In the genomic region with DNA sequence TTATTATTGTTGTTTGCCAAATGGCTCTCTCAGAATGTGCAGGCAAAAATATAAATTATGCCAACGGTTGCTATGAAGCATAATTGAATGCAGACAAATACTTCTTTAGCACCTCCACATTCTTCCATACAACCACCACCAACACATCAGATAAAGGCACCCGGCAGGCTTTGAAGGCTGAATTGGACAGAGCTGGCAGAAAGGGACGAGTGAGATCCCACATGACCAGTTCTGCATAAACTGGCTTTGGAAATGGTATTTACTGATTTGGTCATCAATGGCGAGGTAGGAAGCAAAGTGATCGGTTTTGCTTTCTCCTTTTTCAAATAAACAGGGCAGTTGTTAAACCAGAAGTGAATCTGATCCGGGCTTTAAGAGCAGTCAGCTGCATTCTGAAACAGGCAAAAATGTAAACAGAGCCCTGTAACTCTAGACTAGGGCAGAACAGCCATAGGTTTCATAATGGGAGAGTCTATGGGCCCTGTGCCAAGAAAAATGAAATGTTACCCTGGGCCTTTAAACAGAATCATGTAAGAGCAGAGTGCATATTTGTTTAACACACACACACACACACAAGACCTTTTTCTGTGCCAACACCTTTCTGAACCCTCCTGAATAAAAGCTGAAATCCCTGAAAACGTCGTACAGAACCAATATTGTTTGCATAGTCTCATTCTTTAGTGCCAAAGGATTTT, we compare ENCODE assay signal across 11 cellular contexts.
DNase-seq lines count a peak whose midpoint lies in the region; ATAC-seq, FAIRE-seq and TF ChIP-seq lines count a peak whose summit lies in the region.
"Had no signal": no experiment of that assay in that cellular context is flagged by ENCODE, and none has a peak within 500 bp of the region (broad histone marks: within the 10 kb centered on the region; RNA-seq: fewer than 3 reads in every experiment).

No MANE protein-coding gene starts in this region.

- peaks cover 20 to 66% of the 10 kb centered on the region in 2 donors for H3K4me1 ChIP-seq in thoracic aorta (ENCODE audit: control insufficient read depth in 1 of 2, low read depth in 2 of 2)

- H3K36me3 ChIP-seq in thoracic aorta: no peaks in the 10 kb centered on the region

- H3K27ac ChIP-seq in thoracic aorta: peak overlapping the region; percentile 12 to 73

- FAIRE-seq in islet of Langerhans (lab: Jason Lieb, UNC): peak; percentile 80
- FAIRE-seq: GM19239 had no signal

- peak; percentile 79 for DNase-seq in NCI-H1417 treated with DMSO at 0.1 percent for 48 hours (lab: John Stamatoyannopoulos, UW)
- no peak for DNase-seq in WTC11 (ENCODE audit: low spot score)
- DNase-seq in thoracic aorta (ENCODE audit: low spot score): no peak
- DNase-seq in cortex of kidney (lab: John Stamatoyannopoulos, UW): no peak
- DNase-seq in AML-193 (lab: John Stamatoyannopoulos, UW): no peak
- no peak for DNase-seq in GM19238 (ENCODE audit: insufficient read length, low spot score)

- no peaks in the 10 kb centered on the region for H3K36me3 Mint-ChIP-seq in WTC11
- H3K36me3 Mint-ChIP-seq: natural killer cell treated with Interleukin-12 subunit alpha and Interleukin-12 subunit beta and Interleukin-15 and Interleukin-18, amount 100 ng/mL, for 72 hours had no signal

- CTCF ChIA-PET in WTC11 (lab: Charles Lee): no interaction called here

- no peaks in the 10 kb centered on the region for H3K9me3 Mint-ChIP-seq in WTC11
- H3K9me3 Mint-ChIP-seq: activated T-helper 17 cell treated with anti-CD3 and anti-CD28 coated beads, Interleukin-2, amount 50 U/mL, for 72 hours; natural killer cell treated with Interleukin-12 subunit alpha and Interleukin-12 subunit beta and Interleukin-15 and Interleukin-18, amount 100 ng/mL, for 72 hours had no signal

- peaks cover 34% of the 10 kb centered on the region for H3K4me1 Mint-ChIP-seq in WTC11
- H3K4me1 Mint-ChIP-seq: activated T-helper 17 cell treated with anti-CD3 and anti-CD28 coated beads, Interleukin-2, amount 50 U/mL, for 72 hours had no signal

- POLR2A ChIA-PET in WTC11 (lab: Charles Lee): no interaction called here

- no peaks in the 10 kb centered on the region for H3K9me3 ChIP-seq in thoracic aorta

- ATAC-seq in WTC11 (no peak), thoracic aorta (ENCODE audit: insufficient number of reproducible peaks, low FRiP score, low read depth) (no peak), GM18502 (IDR thresholded peaks at IDR 0.05; ENCODE audit: poor library complexity, unreplicated experiment) (no peak)
- ATAC-seq: activated T-helper 17 cell treated with anti-CD3 and anti-CD28 coated beads, Interleukin-2, amount 50 U/mL, for 72 hours; natural killer cell treated with Interleukin-12 subunit alpha and Interleukin-12 subunit beta and Interleukin-15 and Interleukin-18, amount 100 ng/mL, for 72 hours had no signal

- no peak overlapping the region for H3K27ac Mint-ChIP-seq in WTC11
- H3K27ac Mint-ChIP-seq: activated T-helper 17 cell treated with anti-CD3 and anti-CD28 coated beads, Interleukin-2, amount 50 U/mL, for 72 hours; natural killer cell treated with Interleukin-12 subunit alpha and Interleukin-12 subunit beta and Interleukin-15 and Interleukin-18, amount 100 ng/mL, for 72 hours had no signal

- H3K4me3 ChIP-seq in thoracic aorta: peak overlapping the region; percentile 56

- no peaks in the 10 kb centered on the region for H3K27me3 Mint-ChIP-seq in WTC11 (ENCODE audit: low read depth)

- no peak overlapping the region for H3K4me3 Mint-ChIP-seq in WTC11
- H3K4me3 Mint-ChIP-seq: activated T-helper 17 cell treated with anti-CD3 and anti-CD28 coated beads, Interleukin-2, amount 50 U/mL, for 72 hours; natural killer cell treated with Interleukin-12 subunit alpha and Interleukin-12 subunit beta and Interleukin-15 and Interleukin-18, amount 100 ng/mL, for 72 hours had no signal

- H3K27me3 ChIP-seq in thoracic aorta (replicated peaks; ENCODE audit: insufficient read depth): no peaks in the 10 kb centered on the region

- TF ChIP-seq CTCF in WTC11 (IDR thresholded peaks at IDR 0.05) (no peak), thoracic aorta (IDR thresholded peaks at IDR 0.05) (no peak)

TF ChIP-seq in WTC11, 78 proteins besides CTCF, POLR2A, EP300 and RAD21:
- TF ChIP-seq GABPB1 (CRISPR knock-in tag; IDR thresholded peaks at IDR 0.05): peak; percentile 48; the same call in 1 of the 2 replicates
- TF ChIP-seq, protein P1, sequence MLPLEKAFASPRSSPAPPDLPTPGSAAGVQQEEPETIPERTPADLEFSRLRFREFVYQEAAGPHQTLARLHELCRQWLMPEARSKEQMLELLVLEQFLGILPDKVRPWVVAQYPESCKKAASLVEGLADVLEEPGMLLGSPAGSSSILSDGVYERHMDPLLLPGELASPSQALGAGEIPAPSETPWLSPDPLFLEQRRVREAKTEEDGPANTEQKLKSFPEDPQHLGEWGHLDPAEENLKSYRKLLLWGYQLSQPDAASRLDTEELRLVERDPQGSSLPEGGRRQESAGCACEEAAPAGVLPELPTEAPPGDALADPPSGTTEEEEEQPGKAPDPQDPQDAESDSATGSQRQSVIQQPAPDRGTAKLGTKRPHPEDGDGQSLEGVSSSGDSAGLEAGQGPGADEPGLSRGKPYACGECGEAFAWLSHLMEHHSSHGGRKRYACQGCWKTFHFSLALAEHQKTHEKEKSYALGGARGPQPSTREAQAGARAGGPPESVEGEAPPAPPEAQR (CRISPR knock-in tag; IDR thresholded peaks at IDR 0.05): no peak
